Comparison of ENCODE assay signal across 8 cellular contexts in the genomic region with DNA sequence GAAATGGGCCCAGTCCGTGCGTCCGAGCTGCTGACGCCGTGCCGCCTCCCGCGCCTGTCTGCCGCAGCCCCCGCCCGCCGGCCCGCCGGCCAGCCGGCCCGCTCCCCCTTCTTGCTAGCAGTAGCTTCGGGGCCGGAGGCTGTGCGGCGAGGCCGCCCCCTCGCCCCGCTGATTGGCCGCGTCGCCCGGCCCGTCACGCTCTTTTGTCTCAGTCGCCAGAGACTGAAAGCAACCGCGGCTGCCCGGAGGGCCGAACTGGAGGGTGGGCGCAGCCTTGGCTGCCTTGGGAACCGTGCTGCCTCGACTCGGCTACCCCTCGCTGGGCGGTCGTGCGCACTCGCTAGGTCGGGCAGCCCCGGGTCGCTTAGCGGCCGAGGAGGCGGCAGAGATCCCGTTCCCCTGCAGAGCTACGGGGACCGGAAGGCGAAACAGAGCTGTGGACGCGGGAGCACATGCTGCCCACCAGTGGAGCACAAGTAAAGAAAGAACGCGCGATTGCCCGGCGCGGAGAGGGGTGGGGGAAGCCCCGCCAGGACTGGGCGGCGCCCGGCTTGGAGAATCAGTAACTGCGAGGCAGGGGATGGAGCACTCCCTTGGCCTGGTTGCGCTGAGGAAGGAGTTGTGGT. TPM values are rescaled to one million over a fixed set of nuclear protein-coding genes. Genes with fewer than 3 reads are reported as not detected.
A peak's percentile ranks its signal among the peaks of the same experiment; 100 is the strongest.
DNase-seq lines count a peak whose midpoint lies in the region; ATAC-seq and TF ChIP-seq lines count a peak whose summit lies in the region.

Gene ZCCHC18, plus strand, starts transcription at position 198 of the 626 bp plus-strand sequence. CDS start 1,589 bp downstream, outside the sequence.

- no peak for TF ChIP-seq POLR2A in vagina (IDR thresholded peaks at IDR 0.05)

- peak within 1 kb of the TSS; percentile 84 to 96 (median 95) for H3K27ac Mint-ChIP-seq in nephron

- peak within 1 kb of the TSS; percentile 91 to 96 (median 94) for H3K4me3 Mint-ChIP-seq in nephron

- no peaks in the 10 kb centered on the region for H3K9me3 ChIP-seq in vagina

- H3K9me3 Mint-ChIP-seq in nephron, result no peaks in the 10 kb centered on the region

- ATAC-seq in GM19438 (IDR thresholded peaks at IDR 0.05; ENCODE audit: low read depth, unreplicated experiment) (peak; percentile 65), HG03460 (IDR thresholded peaks at IDR 0.05; ENCODE audit: unreplicated experiment) (peak; percentile 78)

- TF ChIP-seq CTCF in foreskin fibroblast (IDR thresholded peaks at IDR 0.05; ENCODE audit: low read depth, low read length), result no peak
- TF ChIP-seq CTCF in nephron (IDR thresholded peaks at IDR 0.05; ENCODE audit: unreplicated experiment in 3 of 3), result no peak
- TF ChIP-seq CTCF in vagina (IDR thresholded peaks at IDR 0.05), result no peak

- peaks cover 12% of the 10 kb centered on the region for H3K4me1 Mint-ChIP-seq in nephron

- H3K27me3 Mint-ChIP-seq in nephron (ENCODE audit: low read depth), result no peaks in the 10 kb centered on the region

- DNase-seq in COR-L47 (lab: John Stamatoyannopoulos, UW) (peak; percentile 77), NCI-H82 treated with DMSO at 0.1 percent for 48 hours (lab: John Stamatoyannopoulos, UW; ENCODE audit: unreplicated experiment) (peak; percentile 24), foreskin fibroblast (peak; percentile 28 to 65), vagina (ENCODE audit: extremely low spot score in 2 of 2) (no peak)
- peak; percentile 78 for DNase-seq in activated effector memory CD4-positive, alpha-beta T cell treated with anti-CD3 and anti-CD28 coated beads, Interleukin-2, amount 50 U/mL, for 16 hours

- peak within 1 kb of the TSS; percentile 72 for H3K27ac ChIP-seq in vagina

- no peaks in the 10 kb centered on the region for H3K36me3 Mint-ChIP-seq in nephron (ENCODE audit: low read depth)

- no peaks in the 10 kb centered on the region for H3K27me3 ChIP-seq in vagina

- H3K4me3 ChIP-seq in foreskin fibroblast (ENCODE audit: low read depth in 1 of 2, low read length in 2 of 2) (peak within 1 kb of the TSS; percentile 58 to 63), vagina (peak within 1 kb of the TSS; percentile 48 to 49)

- H3K36me3 ChIP-seq in vagina, result no peaks in the 10 kb centered on the region

- no peaks in the 10 kb centered on the region for H3K4me1 ChIP-seq in vagina

- intact Hi-C loops in vagina (cut with DNase I), result no loop called here

RNA-seq across cellular contexts. Expression of gene ZCCHC18, which starts in this region (rescaled TPM):
- total RNA-seq in vagina, result 1.2 TPM

Comparison
In these comparisons a context has a peak if more than half of its experiments do, and no peak if none do; other contexts are left out.
1. DNase-seq: peak in COR-L47 (single experiment), NCI-H82 treated with DMSO at 0.1 percent for 48 hours (single experiment), activated effector memory CD4-positive, alpha-beta T cell treated with anti-CD3 and anti-CD28 coated beads, Interleukin-2, amount 50 U/mL, for 16 hours (single experiment) and foreskin fibroblast (2 of 2); none in vagina (0 of 2).